Comparison of ENCODE assay signal across 17 cellular contexts in the genomic region with DNA sequence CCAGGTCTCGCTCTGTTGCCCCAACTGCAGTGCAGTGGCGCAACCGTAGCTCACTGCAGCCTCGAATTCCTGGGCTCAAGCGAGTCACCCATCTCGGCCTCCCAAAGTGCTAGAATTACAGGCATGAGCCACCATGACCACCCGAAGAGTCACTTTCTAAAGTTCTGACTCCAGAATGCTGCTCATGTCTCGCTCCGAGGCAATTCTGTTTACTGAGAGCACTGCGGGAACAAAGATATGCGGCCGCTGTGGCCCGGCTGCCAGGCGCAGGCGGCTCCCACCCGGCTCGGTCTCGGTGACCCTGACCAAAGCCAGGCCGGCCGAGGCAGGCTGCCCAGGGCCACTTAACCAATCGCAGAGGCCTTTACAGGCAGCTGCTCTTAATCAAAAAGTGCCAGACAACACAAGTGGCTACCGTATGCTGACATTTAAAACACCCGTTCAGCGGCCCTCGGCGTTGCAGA.
A peak's percentile ranks its signal among the peaks of the same experiment; 100 is the strongest.
DNase-seq lines count a peak whose midpoint lies in the region; ATAC-seq and TF ChIP-seq lines count a peak whose summit lies in the region.
"Had no signal": no experiment of that assay in that cellular context is flagged by ENCODE, and none has a peak within 500 bp of the region (broad histone marks: within the 10 kb centered on the region; RNA-seq: fewer than 3 reads in every experiment).

No MANE protein-coding gene starts in this region.

- TF ChIP-seq CTCF in HFFc6 (IDR thresholded peaks at IDR 0.05) (no peak), fibroblast of pulmonary artery (IDR thresholded peaks at IDR 0.05; ENCODE audit: low read length, missing control alignments) (no peak), left lung (IDR thresholded peaks at IDR 0.05) (no peak), mammary epithelial cell (conservative IDR thresholded peaks at IDR 0.05 in 1 of 2, IDR thresholded peaks at IDR 0.05 in 1 of 2; ENCODE audit: extremely low read depth in 1 of 2, insufficient read depth in 1 of 2, low read depth in 1 of 2, low read length in 2 of 2) (no peak), neural progenitor cell (IDR thresholded peaks at IDR 0.05) (no peak)

- no peak overlapping the region for H3K4me3 ChIP-seq in fibroblast of pulmonary artery (replicated peaks; ENCODE audit: low read depth, low read length)
- H3K4me3 ChIP-seq in left lung, result no peak overlapping the region
- H3K4me3 ChIP-seq in mammary epithelial cell (replicated peaks in 1 of 3; ENCODE audit: insufficient read depth in 1 of 3, low read depth in 2 of 3, low read length in 3 of 3), result no peak overlapping the region
- no peak overlapping the region for H3K4me3 ChIP-seq in trophoblast cell (ENCODE audit: low read depth, low read length)
- H3K4me3 ChIP-seq in neural progenitor cell, result no peak overlapping the region
- H3K4me3 ChIP-seq: prostate gland had no signal

- H2BK12ac ChIP-seq in trophoblast cell (ENCODE audit: low read length), result no peak overlapping the region

- H2AK5ac ChIP-seq in trophoblast cell (ENCODE audit: low read length), result no peak overlapping the region

- no peak overlapping the region for H3K4me3 Mint-ChIP-seq in HFFc6
- no peak overlapping the region for H3K4me3 Mint-ChIP-seq in neural progenitor cell
- H3K4me3 Mint-ChIP-seq: activated naive CD8-positive, alpha-beta T cell; CD4-positive, CD25-positive, alpha-beta regulatory T cell had no signal

- peaks cover 2% of the 10 kb centered on the region for H3K79me1 ChIP-seq in trophoblast cell (ENCODE audit: low read length)

- H3K27me3 ChIP-seq in left lung (peaks cover 0 to 34% of the 10 kb centered on the region in 2 donors), mammary epithelial cell (ENCODE audit: insufficient read depth, low read length) (no peaks in the 10 kb centered on the region), trophoblast cell (ENCODE audit: insufficient read depth, low read length) (no peaks in the 10 kb centered on the region), neural progenitor cell (no peaks in the 10 kb centered on the region)

- no peaks in the 10 kb centered on the region for H4K20me1 ChIP-seq in mammary epithelial cell (ENCODE audit: insufficient read depth, low read length)
- peaks cover 80% of the 10 kb centered on the region for H4K20me1 ChIP-seq in neural progenitor cell (ENCODE audit: low read depth)

- H4K8ac ChIP-seq in trophoblast cell (ENCODE audit: low read depth, low read length), result no peak overlapping the region

- 88% methylated on average over 25 of the region's 26 CpGs for WGBS in mammary epithelial cell (ENCODE audit: low coverage, missing lambda C conversion rate)
- WGBS in trophoblast cell (ENCODE audit: extremely low coverage, insufficient coverage, insufficient read length), result no CpG with 5 or more reads among the region's 26 CpGs

- no peak overlapping the region for H3K4ac ChIP-seq in trophoblast cell (ENCODE audit: low read depth, low read length)

- H3K36me3 Mint-ChIP-seq in HFFc6 (ENCODE audit: low read depth) (no peaks in the 10 kb centered on the region), neural progenitor cell (peaks cover 32% of the 10 kb centered on the region)
- H3K36me3 Mint-ChIP-seq: activated naive CD8-positive, alpha-beta T cell; CD4-positive, CD25-positive, alpha-beta regulatory T cell had no signal

- H4K91ac ChIP-seq in trophoblast cell (ENCODE audit: low read depth, low read length), result no peak overlapping the region

- CTCF ChIA-PET in mammary epithelial cell (lab: Charles Lee; ENCODE audit: low non-redundant PET), result no interaction called here

- peaks cover 4% of the 10 kb centered on the region; the same call in 1 of the 2 replicates for H3K9me3 Mint-ChIP-seq in HFFc6
- H3K9me3 Mint-ChIP-seq in neural progenitor cell, result peaks cover 4% of the 10 kb centered on the region
- H3K9me3 Mint-ChIP-seq: CD4-positive, CD25-positive, alpha-beta regulatory T cell had no signal

- H3K4me1 ChIP-seq in left lung, result no peaks in the 10 kb centered on the region
- H3K4me1 ChIP-seq in mammary epithelial cell (ENCODE audit: insufficient read depth, low read length), result no peaks in the 10 kb centered on the region
- peaks cover 7 to 14% of the 10 kb centered on the region in 2 experiments for H3K4me1 ChIP-seq in trophoblast cell (ENCODE audit: control insufficient read depth in 1 of 2, insufficient read depth in 2 of 2, low read length in 2 of 2)
- H3K4me1 ChIP-seq in neural progenitor cell, result no peaks in the 10 kb centered on the region
- H3K4me1 ChIP-seq: prostate gland had no signal

- DNase-seq in HFFc6, result peak; percentile 2
- DNase-seq in fibroblast of pulmonary artery (ENCODE audit: low read depth), result peak; percentile 8
- DNase-seq in left lung, result peak in 1 of 2 donors; percentile 71
- peak in 31 of 49 donors; percentile 7 to 69 (median 33) for DNase-seq in substantia nigra (lab: John Stamatoyannopoulos, UW)
- no peak for DNase-seq in GF-D8 (lab: John Stamatoyannopoulos, UW)
- DNase-seq in mammary epithelial cell, result no peak
- no peak for DNase-seq in trophoblast cell
- DNase-seq in neural progenitor cell (ENCODE audit: low spot score), result no peak
- DNase-seq: activated CD8-positive, alpha-beta memory T cell treated with anti-CD3 and anti-CD28 coated beads, Interleukin-2, amount 50 U/mL, for 4 hours; CD4-positive, CD25-positive, alpha-beta regulatory T cell; NCI-H2081; stimulated activated CD4-positive, alpha-beta T cell treated with anti-CD3 and anti-CD28 coated beads, Interleukin-2, amount 100 ng/mL, for 48 hours; stimulated activated naive CD4-positive, alpha-beta T cell treated with Interleukin-2 at 50 U/mL for 16 hours had no signal

- no peaks in the 10 kb centered on the region for H3K9me3 ChIP-seq in left lung
- no peaks in the 10 kb centered on the region for H3K9me3 ChIP-seq in mammary epithelial cell (replicated peaks; ENCODE audit: insufficient read depth, low read length)
- no peaks in the 10 kb centered on the region for H3K9me3 ChIP-seq in trophoblast cell (ENCODE audit: insufficient read depth, low read depth, low read length)
- H3K9me3 ChIP-seq in neural progenitor cell (ENCODE audit: low read depth), result no peaks in the 10 kb centered on the region
- H3K9me3 ChIP-seq: prostate gland had no signal

- H4K12ac ChIP-seq in trophoblast cell (ENCODE audit: low read depth, low read length), result no peak overlapping the region

- H3K9ac ChIP-seq in mammary epithelial cell (ENCODE audit: insufficient read depth, low read length) (no peak overlapping the region), trophoblast cell (ENCODE audit: low read length) (no peak overlapping the region), neural progenitor cell (no peak overlapping the region)

- H2BK120ac ChIP-seq in trophoblast cell (ENCODE audit: insufficient read depth, low read length, poor library complexity), result no peak overlapping the region

- dilution Hi-C loops in mammary epithelial cell (cut with HindIII; ENCODE audit: low sequenced_read_pairs), result loop anchor here (10.0 kb wide), 1 partner anchor 136 kb away; no protein-coding TSS in a partner anchor

- H3K23ac ChIP-seq in trophoblast cell (ENCODE audit: low read length), result no peak overlapping the region

- H3K27ac Mint-ChIP-seq in HFFc6 (no peak overlapping the region), neural progenitor cell (no peak overlapping the region)
- H3K27ac Mint-ChIP-seq: activated naive CD8-positive, alpha-beta T cell; CD4-positive, CD25-positive, alpha-beta regulatory T cell had no signal

- H3K27me3 Mint-ChIP-seq in HFFc6 (ENCODE audit: insufficient read depth) (peaks cover 30% of the 10 kb centered on the region), neural progenitor cell (ENCODE audit: insufficient read depth, low read depth) (peaks cover 4% of the 10 kb centered on the region)
- H3K27me3 Mint-ChIP-seq: CD4-positive, CD25-positive, alpha-beta regulatory T cell had no signal

- H3K18ac ChIP-seq in trophoblast cell (ENCODE audit: low read length), result no peak overlapping the region

- in situ Hi-C loops in mammary epithelial cell (cut with MboI; ENCODE audit: low sequenced_read_pairs in 2 of 2), result no loop called here

- no peak overlapping the region for H3K27ac ChIP-seq in left lung
- H3K27ac ChIP-seq in substantia nigra (ENCODE audit: low read depth, low read length, poor library complexity, severe bottlenecking), result no peak overlapping the region
- H3K27ac ChIP-seq in mammary epithelial cell (ENCODE audit: insufficient read depth, low read depth, low read length), result no peak overlapping the region
- no peak overlapping the region for H3K27ac ChIP-seq in trophoblast cell (ENCODE audit: low read depth, low read length)
- H3K27ac ChIP-seq in neural progenitor cell, result no peak overlapping the region
- H3K27ac ChIP-seq: prostate gland, VCaP had no signal

- H3K14ac ChIP-seq in trophoblast cell (ENCODE audit: low read length), result no peak overlapping the region

- no peaks in the 10 kb centered on the region for H3K79me2 ChIP-seq in mammary epithelial cell (ENCODE audit: insufficient read depth, low read length)
- H3K79me2 ChIP-seq in trophoblast cell (ENCODE audit: control insufficient read depth, insufficient read depth, low read length, poor library complexity), result peaks cover 1% of the 10 kb centered on the region
- peaks cover 36% of the 10 kb centered on the region for H3K79me2 ChIP-seq in neural progenitor cell (ENCODE audit: low read depth)

- no TSS peak for BruUV-seq in mammary epithelial cell (replicated peaks; lab: Mats Ljungman, UMichigan)

- no peak overlapping the region for H2AFZ ChIP-seq in mammary epithelial cell (ENCODE audit: low read depth, low read length)
- no peak overlapping the region for H2AFZ ChIP-seq in trophoblast cell (ENCODE audit: insufficient read depth, low read length, poor library complexity)
- H2AFZ ChIP-seq in neural progenitor cell (replicated peaks), result no peak overlapping the region

- no peak overlapping the region for H2BK5ac ChIP-seq in trophoblast cell (ENCODE audit: low read depth, low read length, poor library complexity)

- H3K4me2 ChIP-seq in mammary epithelial cell (ENCODE audit: insufficient read depth, low read depth, low read length), result no peak overlapping the region
- no peak overlapping the region for H3K4me2 ChIP-seq in trophoblast cell (ENCODE audit: low read length)
- no peak overlapping the region for H3K4me2 ChIP-seq in neural progenitor cell

- H3K36me3 ChIP-seq in left lung (no peaks in the 10 kb centered on the region), mammary epithelial cell (ENCODE audit: insufficient read depth, low read length) (no peaks in the 10 kb centered on the region), trophoblast cell (ENCODE audit: control insufficient read depth in 1 of 2, insufficient read depth in 2 of 2, low read length in 2 of 2) (no peaks in the 10 kb centered on the region), neural progenitor cell (no peaks in the 10 kb centered on the region)
- H3K36me3 ChIP-seq: prostate gland had no signal

- no peaks in the 10 kb centered on the region for H3F3A ChIP-seq in neural progenitor cell (ENCODE audit: low read depth)

- H3K4me1 Mint-ChIP-seq in HFFc6 (ENCODE audit: low read depth) (no peaks in the 10 kb centered on the region), neural progenitor cell (peaks cover 18% of the 10 kb centered on the region)
- H3K4me1 Mint-ChIP-seq: CD4-positive, CD25-positive, alpha-beta regulatory T cell had no signal

- ATAC-seq in left lung, result peak; percentile 78
- ATAC-seq: left lobe of liver had no signal

- intact Hi-C loops in left lung (cut with DNase I), result no loop called here
- intact Hi-C loops in mammary epithelial cell (cut with micrococcal nuclease), result no loop called here

Comparison
In these comparisons a context has a peak if more than half of its experiments do, and no peak if none do; other contexts are left out.
1. DNase-seq: peak in HFFc6 (single experiment), fibroblast of pulmonary artery (single experiment) and substantia nigra (31 of 49); none in GF-D8 (single experiment), mammary epithelial cell (single experiment), trophoblast cell (0 of 2) and neural progenitor cell (single experiment).